In genomic region chrX:14564058-14564457, GRCh38 we compare ENCODE assay signal across 12 cellular contexts. TPM values are rescaled to one million over a fixed set of nuclear protein-coding genes. Genes with fewer than 3 reads are reported as not detected.
"Had no signal": no experiment of that assay in that cellular context is flagged by ENCODE, and none has a peak within 500 bp of the region (broad histone marks: within the 10 kb centered on the region; RNA-seq: fewer than 3 reads in every experiment).

No MANE protein-coding gene starts in this region.

- FAIRE-seq: H1, H54 had no signal

- ATAC-seq: GM23338, HCT116 had no signal

- H3K9ac ChIP-seq: GM23248 had no signal

- H3K4me3 Mint-ChIP-seq: GM23338, H9, HFFc6 had no signal

- DNase-seq: GM23248, GOT3, H7, H9, HCEC 1CT, HFFc6 had no signal

- H3K4me1 ChIP-seq: HAP-1 had no signal

- H3K4me1 Mint-ChIP-seq: GM23338 had no signal

- H2AFZ ChIP-seq: GM23248, GM23338 had no signal

- H3K27ac Mint-ChIP-seq: GM23338, H9, HFFc6 had no signal

- H3K36me3 ChIP-seq: HAP-1 had no signal

- H3K4me2 ChIP-seq: GM23338 had no signal

- H3K27ac ChIP-seq: GM23248 had no signal

- H3K4me3 ChIP-seq: GM23248, GM23338, HAP-1 had no signal

- H3K9me3 ChIP-seq: HAP-1 had no signal

RNA-seq across cellular contexts. Expression of gene GLRA2, which starts 34.7 kb away (rescaled TPM):
- total RNA-seq: GM23338, H1, H4, H7, H9, HFFc6 had no signal
